Comparison of ENCODE assay signal across 22 cellular contexts in the genomic region with DNA sequence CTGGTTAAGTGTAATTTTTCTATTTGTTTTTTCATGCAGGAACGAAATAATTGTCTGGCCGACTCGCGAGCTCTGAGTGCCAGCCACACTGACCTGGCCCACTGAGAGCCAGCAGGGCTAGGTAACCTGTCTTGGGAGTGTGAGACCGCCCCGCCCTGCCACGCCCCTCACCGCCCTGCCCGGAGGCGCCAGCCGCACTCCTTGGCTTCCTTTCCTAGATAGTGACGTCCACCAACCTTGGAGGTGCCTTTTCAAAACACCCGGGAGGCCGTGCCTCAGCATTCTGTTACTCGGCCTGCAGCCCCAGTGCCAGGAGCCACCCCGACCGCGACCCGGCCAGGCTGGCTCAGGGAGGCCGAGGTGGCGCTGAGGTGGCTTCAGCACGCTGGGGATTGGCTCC. TPM values are rescaled to one million over a fixed set of nuclear protein-coding genes. Genes with fewer than 3 reads are reported as not detected.
DNase-seq lines count a peak whose midpoint lies in the region; ATAC-seq and TF ChIP-seq lines count a peak whose summit lies in the region.
"Had no signal": no experiment of that assay in that cellular context is flagged by ENCODE, and none has a peak within 500 bp of the region (broad histone marks: within the 10 kb centered on the region; RNA-seq: fewer than 3 reads in every experiment).

No MANE protein-coding gene starts in this region.

- no peaks in the 10 kb centered on the region for H3K9me3 Mint-ChIP-seq in natural killer cell treated with Interleukin-12 subunit alpha and Interleukin-12 subunit beta and Interleukin-15 and Interleukin-18, amount 100 ng/mL, for 72 hours
- H3K9me3 Mint-ChIP-seq in natural killer cell, result no peaks in the 10 kb centered on the region
- no peaks in the 10 kb centered on the region for H3K9me3 Mint-ChIP-seq in effector memory CD8-positive, alpha-beta T cell
- H3K9me3 Mint-ChIP-seq: activated naive CD4-positive, alpha-beta T cell treated with anti-CD3 and anti-CD28 coated beads for 36 hours; CD8-positive, alpha-beta memory T cell; neural crest cell had no signal

- no peak overlapping the region for H3K27ac Mint-ChIP-seq in natural killer cell treated with Interleukin-12 subunit alpha and Interleukin-12 subunit beta and Interleukin-15 and Interleukin-18, amount 100 ng/mL, for 72 hours
- no peak overlapping the region for H3K27ac Mint-ChIP-seq in natural killer cell
- peak overlapping the region in 1 of 2 donors; percentile 29 for H3K27ac Mint-ChIP-seq in effector memory CD8-positive, alpha-beta T cell
- H3K27ac Mint-ChIP-seq: activated naive CD4-positive, alpha-beta T cell treated with anti-CD3 and anti-CD28 coated beads for 36 hours had no signal

- no peaks in the 10 kb centered on the region for H3K27me3 Mint-ChIP-seq in natural killer cell treated with Interleukin-12 subunit alpha and Interleukin-12 subunit beta and Interleukin-15 and Interleukin-18, amount 100 ng/mL, for 72 hours
- H3K27me3 Mint-ChIP-seq in natural killer cell (ENCODE audit: low read depth in 2 of 2), result no peaks in the 10 kb centered on the region
- no peaks in the 10 kb centered on the region for H3K27me3 Mint-ChIP-seq in effector memory CD8-positive, alpha-beta T cell
- H3K27me3 Mint-ChIP-seq: CD8-positive, alpha-beta memory T cell had no signal

- TF ChIP-seq CTCF in natural killer cell (IDR thresholded peaks at IDR 0.05) (no peak), colonic mucosa (IDR thresholded peaks at IDR 0.05) (no peak), GM13976 (IDR thresholded peaks at IDR 0.05; ENCODE audit: borderline replicate concordance, control extremely low read depth, extremely low read depth, insufficient read depth, missing control alignments) (no peak)

- H3K23ac ChIP-seq in neuronal stem cell (ENCODE audit: low read depth, low read length, poor library complexity), result no peak overlapping the region

- peaks cover 0 to 15% of the 10 kb centered on the region in 2 donors for H3K4me1 Mint-ChIP-seq in natural killer cell treated with Interleukin-12 subunit alpha and Interleukin-12 subunit beta and Interleukin-15 and Interleukin-18, amount 100 ng/mL, for 72 hours (ENCODE audit: low read depth in 2 of 2)
- peaks cover 7 to 13% of the 10 kb centered on the region in 2 donors for H3K4me1 Mint-ChIP-seq in natural killer cell
- peaks cover 6 to 8% of the 10 kb centered on the region in 2 donors for H3K4me1 Mint-ChIP-seq in effector memory CD8-positive, alpha-beta T cell (ENCODE audit: low read depth in 2 of 2)

- H3K4me3 ChIP-seq in colonic mucosa (no peak overlapping the region), neuronal stem cell (ENCODE audit: low read length in 2 of 2) (no peak overlapping the region)
- H3K4me3 ChIP-seq: thyroid gland had no signal

- H3K4me2 ChIP-seq in neuronal stem cell (ENCODE audit: insufficient read depth, low read length, poor library complexity, severe bottlenecking), result no peak overlapping the region

- H3K14ac ChIP-seq in neuronal stem cell (ENCODE audit: low read length), result no peak overlapping the region

- H3K36me3 ChIP-seq in colonic mucosa (no peaks in the 10 kb centered on the region), neuronal stem cell (replicated peaks in 1 of 2; ENCODE audit: control insufficient read depth in 2 of 2, insufficient read depth in 2 of 2, low read length in 2 of 2) (peaks cover 40 to 90% of the 10 kb centered on the region in 2 donors)

- peak; percentile 41 for DNase-seq in natural killer cell treated with Interleukin-12 subunit alpha and Interleukin-12 subunit beta and Interleukin-15 and Interleukin-18, amount 100 ng/mL, for 72 hours (ENCODE audit: low spot score)
- no peak for DNase-seq in natural killer cell
- DNase-seq in colonic mucosa, result peak; percentile 89
- DNase-seq in neuronal stem cell (ENCODE audit: low spot score), result no peak
- DNase-seq in effector memory CD8-positive, alpha-beta T cell, result no peak
- DNase-seq in GM13976 (ENCODE audit: low spot score), result no peak
- no peak for DNase-seq in NCI-H2227 (lab: John Stamatoyannopoulos, UW; ENCODE audit: unreplicated experiment)
- DNase-seq: activated CD4-positive, alpha-beta T cell treated with anti-CD3 and anti-CD28 coated beads for 1 hour; activated CD8-positive, alpha-beta memory T cell treated with anti-CD3 and anti-CD28 coated beads, Interleukin-2, amount 50 U/mL, for 4 hours; activated naive CD4-positive, alpha-beta T cell treated with anti-CD3 and anti-CD28 coated beads for 36 hours; CD8-positive, alpha-beta memory T cell; foreskin melanocyte; MV-4-11; NCI-H2081 treated with DMSO at 0.1 percent for 48 hours; NCI-H774; Right ventricle myocardium superior; stimulated activated CD4-positive, alpha-beta T cell treated with anti-CD3 and anti-CD28 coated beads, Interleukin-2, amount 100 ng/mL, for 48 hours; thyroid gland had no signal

- H3K4me1 ChIP-seq in colonic mucosa (peaks cover 13% of the 10 kb centered on the region), neuronal stem cell (ENCODE audit: control insufficient read depth in 2 of 2, insufficient read depth in 1 of 2, low read depth in 1 of 2, low read length in 2 of 2) (peaks cover 3 to 9% of the 10 kb centered on the region in 2 donors)

- H3K4me3 Mint-ChIP-seq in natural killer cell treated with Interleukin-12 subunit alpha and Interleukin-12 subunit beta and Interleukin-15 and Interleukin-18, amount 100 ng/mL, for 72 hours, result no peak overlapping the region
- no peak overlapping the region for H3K4me3 Mint-ChIP-seq in natural killer cell
- H3K4me3 Mint-ChIP-seq in effector memory CD8-positive, alpha-beta T cell, result no peak overlapping the region
- H3K4me3 Mint-ChIP-seq: activated naive CD4-positive, alpha-beta T cell treated with anti-CD3 and anti-CD28 coated beads for 36 hours; CD8-positive, alpha-beta memory T cell; neural crest cell had no signal

- H4K91ac ChIP-seq in neuronal stem cell (ENCODE audit: low read depth, low read length, poor library complexity), result no peak overlapping the region

- no peaks in the 10 kb centered on the region for H3K27me3 ChIP-seq in colonic mucosa
- H3K27me3 ChIP-seq in neuronal stem cell (ENCODE audit: control insufficient read depth in 3 of 3, insufficient read depth in 3 of 3, low read depth in 1 of 3, low read length in 3 of 3), result no peaks in the 10 kb centered on the region
- H3K27me3 ChIP-seq: thyroid gland had no signal

- in situ Hi-C loops in GM13976 (cut with MboI; ENCODE audit: low sequenced_read_pairs, unreplicated experiment), result no loop called here

- H3K18ac ChIP-seq in neuronal stem cell (ENCODE audit: low read length), result no peak overlapping the region

- H2BK5ac ChIP-seq in neuronal stem cell (ENCODE audit: low read length), result no peak overlapping the region

- H3K79me1 ChIP-seq in neuronal stem cell (ENCODE audit: low read depth, low read length), result peaks cover 10% of the 10 kb centered on the region

- H2AK5ac ChIP-seq in neuronal stem cell (ENCODE audit: low read depth, low read length), result no peak overlapping the region

- H3K4ac ChIP-seq in neuronal stem cell (ENCODE audit: low read length), result no peak overlapping the region

- no peak overlapping the region for H2BK15ac ChIP-seq in neuronal stem cell (ENCODE audit: low read length)

- WGBS in neuronal stem cell (ENCODE audit: extremely low coverage in 2 of 2, insufficient read length in 2 of 2, insufficient replicate concordance in 1 of 2), 2 donors, result no CpG with 5 or more reads among the region's 22 CpGs

- H3K27ac ChIP-seq in colonic mucosa, result peak overlapping the region; percentile 20
- H3K27ac ChIP-seq in neuronal stem cell (replicated peaks; ENCODE audit: low read length), result no peak overlapping the region
- H3K27ac ChIP-seq: thyroid gland had no signal

- intact Hi-C loops in natural killer cell (cut with micrococcal nuclease), result no loop called here
- intact Hi-C loops in colonic mucosa (cut with DNase I), result no loop called here

- H4K8ac ChIP-seq in neuronal stem cell (ENCODE audit: low read depth, low read length), result no peak overlapping the region

- H2AFZ ChIP-seq in neuronal stem cell (ENCODE audit: low read length), result no peak overlapping the region

- no peak for ATAC-seq in natural killer cell treated with Interleukin-12 subunit alpha and Interleukin-12 subunit beta and Interleukin-15 and Interleukin-18, amount 100 ng/mL, for 72 hours
- ATAC-seq in natural killer cell (no peak), GM21825 (IDR thresholded peaks at IDR 0.05; ENCODE audit: unreplicated experiment) (no peak)
- ATAC-seq in effector memory CD8-positive, alpha-beta T cell (replicated peaks), result no peak
- ATAC-seq: HCT116, right cardiac atrium had no signal

- H2BK120ac ChIP-seq in neuronal stem cell (ENCODE audit: low read depth, low read length), result no peak overlapping the region

- no peaks in the 10 kb centered on the region for H3K9me3 ChIP-seq in colonic mucosa
- H3K9me3 ChIP-seq in neuronal stem cell (replicated peaks in 1 of 2; ENCODE audit: control insufficient read depth in 2 of 2, insufficient read depth in 1 of 2, low read depth in 1 of 2, low read length in 2 of 2), result no peaks in the 10 kb centered on the region
- H3K9me3 ChIP-seq: thyroid gland had no signal

- H2BK12ac ChIP-seq in neuronal stem cell (ENCODE audit: low read length), result no peak overlapping the region

- H3K9ac ChIP-seq in colonic mucosa (ENCODE audit: low read depth in 2 of 2, low read length in 2 of 2) (peak overlapping the region in 1 of 2 donors; percentile 9), neuronal stem cell (ENCODE audit: low read depth, low read length, poor library complexity) (peak overlapping the region; percentile 13)

- H3K36me3 Mint-ChIP-seq in natural killer cell treated with Interleukin-12 subunit alpha and Interleukin-12 subunit beta and Interleukin-15 and Interleukin-18, amount 100 ng/mL, for 72 hours, result no peaks in the 10 kb centered on the region
- no peaks in the 10 kb centered on the region for H3K36me3 Mint-ChIP-seq in natural killer cell
- H3K36me3 Mint-ChIP-seq in effector memory CD8-positive, alpha-beta T cell (ENCODE audit: insufficient read depth), result peaks cover 34% of the 10 kb centered on the region

RNA-seq across cellular contexts. Expression of gene XRCC3, which starts 21.7 kb away (rescaled TPM):
- 100 to 1,000 TPM in 1 of 2 donors, 10 to 100 TPM in 1; 37.3 to 112 TPM for total RNA-seq in natural killer cell treated with Interleukin-12 subunit alpha and Interleukin-12 subunit beta and Interleukin-15 and Interleukin-18, amount 100 ng/mL, for 72 hours
- total RNA-seq in natural killer cell, result 10 to 100 TPM; 11.6 to 12.8 (median 12.7) TPM
- total RNA-seq in colonic mucosa, result 10 to 100 TPM in 1 of 2 donors, 1 to 10 TPM in 1; 8.3 to 70.0 TPM
- 31.8 TPM for polyA plus RNA-seq in neuronal stem cell (2013, experiment 1 of 2)
- 33.0 TPM for polyA plus RNA-seq in neuronal stem cell (2013, experiment 2 of 2)

RNA-seq across cellular contexts. Expression of gene ZFYVE21, which starts 22.1 kb away (rescaled TPM):
- total RNA-seq in natural killer cell treated with Interleukin-12 subunit alpha and Interleukin-12 subunit beta and Interleukin-15 and Interleukin-18, amount 100 ng/mL, for 72 hours, result 10 to 100 TPM; 13.0 to 22.0 TPM
- 10 to 100 TPM in 1 of 3 donors, 1 to 10 TPM in 2; 5.9 to 10.7 (median 8.5) TPM for total RNA-seq in natural killer cell
- 10 to 100 TPM; 49.3 to 68.9 TPM for total RNA-seq in colonic mucosa
- polyA plus RNA-seq in neuronal stem cell (2013, experiment 1 of 2), result 34.8 TPM
- polyA plus RNA-seq in neuronal stem cell (2013, experiment 2 of 2), result 32.9 TPM

Comparison
In these comparisons a context has a peak if more than half of its experiments do, and no peak if none do; other contexts are left out.
1. DNase-seq: peak in natural killer cell treated with Interleukin-12 subunit alpha and Interleukin-12 subunit beta and Interleukin-15 and Interleukin-18, amount 100 ng/mL, for 72 hours (single experiment) and colonic mucosa (single experiment); none in natural killer cell (single experiment), neuronal stem cell (single experiment), effector memory CD8-positive, alpha-beta T cell (0 of 3), GM13976 (single experiment) and NCI-H2227 (single experiment).